Comparison of ENCODE assay signal across 18 cellular contexts in genomic region chr5:77333036-77333435, GRCh38.
"Had no signal": no experiment of that assay in that cellular context is flagged by ENCODE, and none has a peak within 500 bp of the region (broad histone marks: within the 10 kb centered on the region; RNA-seq: fewer than 3 reads in every experiment).

No MANE protein-coding gene starts in this region.

- H3K4me2 ChIP-seq: hepatocyte had no signal

- DNase-seq: dermis blood vessel endothelial cell; dorsolateral prefrontal cortex; effector CD4-positive, alpha-beta T cell; effector memory CD4-positive, alpha-beta T cell; foreskin keratinocyte; heart left ventricle; hypothalamus; immature natural killer cell; left cardiac atrium; left lung; left ventricle myocardium superior; lower lobe of right lung; mesenchymal stem cell had no signal

- H3K4me1 Mint-ChIP-seq: immature natural killer cell had no signal

- H3K27ac Mint-ChIP-seq: immature natural killer cell, mesothelial cell of epicardium had no signal

- H3K4me3 ChIP-seq: coronary artery, dorsolateral prefrontal cortex, esophagus muscularis mucosa, gastroesophageal sphincter, heart left ventricle, hepatocyte, left lung, lower lobe of right lung had no signal

- H3K36me3 Mint-ChIP-seq: immature natural killer cell, mesothelial cell of epicardium had no signal

- ATAC-seq: foreskin keratinocyte, gastroesophageal sphincter, left lung, lower lobe of right lung had no signal

- H3K9me3 Mint-ChIP-seq: immature natural killer cell, mesothelial cell of epicardium had no signal

- H3K4me1 ChIP-seq: esophagus muscularis mucosa, foreskin keratinocyte, gastroesophageal sphincter, left lung, lower lobe of right lung had no signal

- H3K79me2 ChIP-seq: hepatocyte had no signal

- H3K27me3 ChIP-seq: dorsolateral prefrontal cortex, esophagus muscularis mucosa, gastroesophageal sphincter, heart left ventricle, hepatocyte, left lung had no signal

- H3K9me3 ChIP-seq: esophagus muscularis mucosa, gastroesophageal sphincter, heart left ventricle, left lung, lower lobe of right lung had no signal

- H3K27ac ChIP-seq: coronary artery, dorsolateral prefrontal cortex, esophagus muscularis mucosa, foreskin keratinocyte, gastroesophageal sphincter, hepatocyte, left lung, lower lobe of right lung had no signal

- H2AFZ ChIP-seq: hepatocyte had no signal

- H3K36me3 ChIP-seq: esophagus muscularis mucosa, gastroesophageal sphincter, heart left ventricle, left lung, lower lobe of right lung had no signal

- H3K4me3 Mint-ChIP-seq: immature natural killer cell, mesothelial cell of epicardium had no signal
